Comparison of ENCODE assay signal across 18 cellular contexts in the genomic region with DNA sequence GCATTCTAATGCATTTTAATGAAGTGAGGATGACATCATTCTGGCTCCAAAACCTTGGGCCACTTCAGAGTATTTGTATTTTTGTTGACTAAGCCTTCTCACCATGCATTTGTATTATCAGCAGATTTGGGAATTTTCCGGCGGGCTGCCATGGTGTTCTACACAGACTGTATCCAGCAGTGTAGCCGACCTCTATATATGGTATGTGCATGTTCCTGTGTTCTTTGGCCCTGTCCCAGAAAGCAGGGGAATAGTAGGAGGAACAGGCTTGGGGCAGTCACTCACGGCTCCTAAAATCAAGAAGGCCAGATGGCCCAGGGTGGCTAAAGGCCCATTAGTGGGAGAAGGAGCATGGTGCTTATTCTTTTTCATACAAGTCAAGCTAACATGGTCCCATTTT.
DNase-seq lines count a peak whose midpoint lies in the region; ATAC-seq and TF ChIP-seq lines count a peak whose summit lies in the region.
"Had no signal": no experiment of that assay in that cellular context is flagged by ENCODE, and none has a peak within 500 bp of the region (broad histone marks: within the 10 kb centered on the region; RNA-seq: fewer than 3 reads in every experiment).

No MANE protein-coding gene starts in this region.

- H3K4me1 ChIP-seq in right atrium auricular region, result no peaks in the 10 kb centered on the region
- peaks cover 28% of the 10 kb centered on the region for H3K4me1 ChIP-seq in left ventricle myocardium inferior
- H3K4me1 ChIP-seq in OCI-LY7 (ENCODE audit: insufficient read depth, low read length, poor library complexity, severe bottlenecking), result peaks cover 3% of the 10 kb centered on the region
- H3K4me1 ChIP-seq: BE2C, Peyer's patch had no signal

- DNase-seq in Right ventricle myocardium inferior (ENCODE audit: missing footprints) (no peak), right atrium auricular region (ENCODE audit: low spot score) (no peak), cerebellar cortex (ENCODE audit: low spot score) (peak; percentile 75), left ventricle myocardium inferior (peak; percentile 38), OCI-LY7 (ENCODE audit: low spot score) (no peak), AG08396 (ENCODE audit: low spot score) (no peak), SIG-M5 treated with dmso at 0.1 percent for 504 hours (lab: John Stamatoyannopoulos, UW; ENCODE audit: unreplicated experiment) (no peak)
- DNase-seq: BE2C; CD4-positive, CD25-positive, alpha-beta regulatory T cell; DMS53; EL; NCI-H1417; NCI-H187; NCI-H345; NCI-H526 treated with DMSO at 0.1 percent for 48 hours; Peyer's patch had no signal

- no peaks in the 10 kb centered on the region for H3K79me2 ChIP-seq in OCI-LY7 (ENCODE audit: insufficient read depth, low read depth, low read length)

- H3K4me2 ChIP-seq in OCI-LY7 (ENCODE audit: low read length), result no peak overlapping the region
- H3K4me2 ChIP-seq: KMS-11 had no signal

- CTCF ChIA-PET in OCI-LY7 (lab: Charles Lee; ENCODE audit: unreplicated experiment), result no interaction called here

- H3K9me3 ChIP-seq in right atrium auricular region (no peaks in the 10 kb centered on the region), left ventricle myocardium inferior (replicated peaks) (no peaks in the 10 kb centered on the region), OCI-LY7 (ENCODE audit: low read length) (no peaks in the 10 kb centered on the region)
- H3K9me3 ChIP-seq: BE2C, Peyer's patch had no signal

- H3K36me3 ChIP-seq in right atrium auricular region, result no peaks in the 10 kb centered on the region
- H3K36me3 ChIP-seq in left ventricle myocardium inferior, result no peaks in the 10 kb centered on the region
- H3K36me3 ChIP-seq in OCI-LY7 (ENCODE audit: insufficient read depth, low read length), result no peaks in the 10 kb centered on the region
- H3K36me3 ChIP-seq: BE2C had no signal

- H3K27ac ChIP-seq in right atrium auricular region (no peak overlapping the region), left ventricle myocardium inferior (replicated peaks) (no peak overlapping the region), OCI-LY7 (ENCODE audit: low read depth, low read length, poor library complexity, severe bottlenecking) (no peak overlapping the region)
- H3K27ac ChIP-seq: KMS-11, Peyer's patch, SK-N-MC had no signal

- ATAC-seq in Right ventricle myocardium inferior, result peak; percentile 84

- TF ChIP-seq CTCF in right atrium auricular region (IDR thresholded peaks at IDR 0.05) (no peak), left ventricle myocardium inferior (IDR thresholded peaks at IDR 0.05; ENCODE audit: borderline replicate concordance) (no peak), OCI-LY7 (conservative IDR thresholded peaks at IDR 0.05; ENCODE audit: low read length) (no peak)

- intact Hi-C loops in Right ventricle myocardium inferior (cut with DNase I) (no loop called here), left ventricle myocardium inferior (cut with micrococcal nuclease) (no loop called here), OCI-LY7 (cut with micrococcal nuclease; ENCODE audit: unreplicated experiment) (no loop called here)

- no peaks in the 10 kb centered on the region for H4K20me1 ChIP-seq in OCI-LY7 (ENCODE audit: insufficient read depth, low read length)

- no peaks in the 10 kb centered on the region for H3K27me3 ChIP-seq in right atrium auricular region
- H3K27me3 ChIP-seq in left ventricle myocardium inferior (ENCODE audit: low read depth), result no peaks in the 10 kb centered on the region
- H3K27me3 ChIP-seq: BE2C, Peyer's patch had no signal

- H3K4me3 ChIP-seq in right atrium auricular region, result no peak overlapping the region
- no peak overlapping the region for H3K4me3 ChIP-seq in left ventricle myocardium inferior
- no peak overlapping the region for H3K4me3 ChIP-seq in OCI-LY7 (ENCODE audit: low read depth, low read length, poor library complexity, severe bottlenecking)
- H3K4me3 ChIP-seq: Peyer's patch, SK-N-MC had no signal

- no TSS peak for BruUV-seq in OCI-LY7 (replicated peaks; lab: Mats Ljungman, UMichigan)

- no peak overlapping the region for H2AFZ ChIP-seq in OCI-LY7 (ENCODE audit: low read length)

- POLR2A ChIA-PET in OCI-LY7 (lab: Charles Lee), result interaction anchor here (0.6 to 2.0 kb wide), 3 partner anchors 10 to 1882 kb away, joined by 3 to 6 read pairs (median 4); no protein-coding TSS in a partner anchor

- H3K9me2 ChIP-seq in OCI-LY7 (ENCODE audit: insufficient read depth, low read length), result no peaks in the 10 kb centered on the region

Comparison
In these comparisons a context has a peak if more than half of its experiments do, and no peak if none do; other contexts are left out.
1. DNase-seq: peak in cerebellar cortex (single experiment) and left ventricle myocardium inferior (single experiment); none in Right ventricle myocardium inferior (single experiment), right atrium auricular region (single experiment), OCI-LY7 (single experiment), AG08396 (single experiment) and SIG-M5 treated with dmso at 0.1 percent for 504 hours (single experiment).